8 cellular contexts compared by ENCODE assay signal in genomic region chr4:88007304-88008132, GRCh38. TPM values are rescaled to one million over a fixed set of nuclear protein-coding genes. Genes with fewer than 3 reads are reported as not detected.
DNase-seq lines count a peak whose midpoint lies in the region; ATAC-seq and TF ChIP-seq lines count a peak whose summit lies in the region.

Gene PKD2, plus strand, starts transcription at chr4:88007635. Its CDS starts 99 bp downstream, at chr4:88007734.

- peak within 1 kb of the TSS; percentile 83 for H3K4me3 ChIP-seq in ectodermal cell (ENCODE audit: insufficient read depth, low read depth, low read length)
- H3K4me3 ChIP-seq in lung: peak within 1 kb of the TSS; percentile 96

- DNase-seq in AG09319 (ENCODE audit: extremely low read depth, low read depth): peak; percentile 50
- DNase-seq in NCI-H526 treated with DMSO at 0.1 percent for 48 hours (lab: John Stamatoyannopoulos, UW): peak; percentile 11
- peak; percentile 82 for DNase-seq in activated CD4-positive, alpha-beta memory T cell treated with anti-CD3 and anti-CD28 coated beads, Interleukin-2, amount 10 ng/mL, durations not matched to agents 7 days and 5 days
- DNase-seq in lung (ENCODE audit: low spot score): peak; percentile 85
- peak; percentile 46 to 70 (median 70) for DNase-seq in stimulated activated CD4-positive, alpha-beta T cell treated with anti-CD3 and anti-CD28 coated beads, TNF-alpha, amount 100 ng/mL, for 4 hours (ENCODE audit: low read depth in 3 of 3)

- peak within 1 kb of the TSS; percentile 91 for H3K4me3 Mint-ChIP-seq in activated CD4-positive, alpha-beta memory T cell treated with anti-CD3 and anti-CD28 coated beads, Interleukin-2, amount 10 ng/mL, durations not matched to agents 7 days and 5 days

- CTCF ChIA-PET in activated CD4-positive, alpha-beta memory T cell treated with anti-CD3 and anti-CD28 coated beads, Interleukin-2, amount 10 ng/mL, durations not matched to agents 7 days and 5 days (lab: Charles Lee): interaction anchor here (1.3 to 1.7 kb wide), 3 partner anchors 21 to 204 kb away, joined by 3 to 5 read pairs (median 4); no protein-coding TSS in a partner anchor

- TF ChIP-seq CTCF in AG09319 (IDR thresholded peaks at IDR 0.05; ENCODE audit: low read depth, low read length) (no peak), lung (IDR thresholded peaks at IDR 0.05; ENCODE audit: control extremely low read depth, extremely low read depth) (no peak)

- H3K9me3 ChIP-seq in ectodermal cell (ENCODE audit: control insufficient read depth, low read length) (no peaks in the 10 kb centered on the region), lung (ENCODE audit: control insufficient read depth in 2 of 2, insufficient read depth in 1 of 2, low read length in 1 of 2) (no peaks in the 10 kb centered on the region)

- H3K4me1 ChIP-seq in ectodermal cell (ENCODE audit: control insufficient read depth, insufficient read depth, low read length) (peaks cover 16% of the 10 kb centered on the region), lung (ENCODE audit: control insufficient read depth in 2 of 2, insufficient read depth in 2 of 2, low read length in 2 of 2) (peaks cover 0 to 5% of the 10 kb centered on the region in 2 donors)

- POLR2A ChIA-PET in activated CD4-positive, alpha-beta memory T cell treated with anti-CD3 and anti-CD28 coated beads, Interleukin-2, amount 10 ng/mL, durations not matched to agents 7 days and 5 days (lab: Charles Lee): interaction anchor here (0.7 to 1.5 kb wide), 3 partner anchors 25 to 508 kb away, joined by 3 to 4 read pairs (median 3); partner anchors contain the start of gene HERC5

- WGBS in ectodermal cell, 2 experiments: 0 to 1% methylated on average over 116 to 117 of the region's 117 CpGs
- 1% methylated on average over 87 to 117 of the region's 117 CpGs for WGBS in lung, 2 donors

- no peak within 1 kb of the TSS for H3K27ac ChIP-seq in ectodermal cell (ENCODE audit: insufficient read depth, low read depth, low read length, poor library complexity, severe bottlenecking)
- peak within 1 kb of the TSS; percentile 84 to 89 for H3K27ac ChIP-seq in lung (ENCODE audit: low read depth in 1 of 2, low read length in 1 of 2)

- H3K9me3 Mint-ChIP-seq in activated CD4-positive, alpha-beta memory T cell treated with anti-CD3 and anti-CD28 coated beads, Interleukin-2, amount 10 ng/mL, durations not matched to agents 7 days and 5 days: no peaks in the 10 kb centered on the region

- H3K36me3 Mint-ChIP-seq in activated CD4-positive, alpha-beta memory T cell treated with anti-CD3 and anti-CD28 coated beads, Interleukin-2, amount 10 ng/mL, durations not matched to agents 7 days and 5 days (ENCODE audit: low read depth): peaks cover 12% of the 10 kb centered on the region

- H3K27ac Mint-ChIP-seq in activated CD4-positive, alpha-beta memory T cell treated with anti-CD3 and anti-CD28 coated beads, Interleukin-2, amount 10 ng/mL, durations not matched to agents 7 days and 5 days: peak within 1 kb of the TSS; percentile 61

- peaks cover 18% of the 10 kb centered on the region for H3K27me3 Mint-ChIP-seq in activated CD4-positive, alpha-beta memory T cell treated with anti-CD3 and anti-CD28 coated beads, Interleukin-2, amount 10 ng/mL, durations not matched to agents 7 days and 5 days

- ATAC-seq in GM18868 (IDR thresholded peaks at IDR 0.05; ENCODE audit: unreplicated experiment): peak; percentile 88
- ATAC-seq in HG03097 (IDR thresholded peaks at IDR 0.05; ENCODE audit: low FRiP score, unreplicated experiment): peak; percentile 83
- ATAC-seq in lung (ENCODE audit: insufficient read depth, low FRiP score): peak; percentile 94

- H3K36me3 ChIP-seq in ectodermal cell (ENCODE audit: control insufficient read depth, insufficient read depth, low read length): no peaks in the 10 kb centered on the region
- H3K36me3 ChIP-seq in lung (ENCODE audit: control insufficient read depth in 2 of 2, insufficient read depth in 2 of 2, low read length in 2 of 2): no peaks in the 10 kb centered on the region

- H3K4me1 Mint-ChIP-seq in activated CD4-positive, alpha-beta memory T cell treated with anti-CD3 and anti-CD28 coated beads, Interleukin-2, amount 10 ng/mL, durations not matched to agents 7 days and 5 days: peaks cover 32% of the 10 kb centered on the region

- H3K27me3 ChIP-seq in ectodermal cell (ENCODE audit: control insufficient read depth, insufficient read depth, low read length, poor library complexity, severe bottlenecking) (peaks cover 21% of the 10 kb centered on the region), lung (ENCODE audit: control insufficient read depth, insufficient read depth) (no peaks in the 10 kb centered on the region)

RNA-seq across cellular contexts. Expression of gene PKD2, which starts in this region (rescaled TPM):
- 10 to 100 TPM in 1 of 2 experiments, 1 to 10 TPM in 1; 9.1 to 10.4 TPM for total RNA-seq in activated CD4-positive, alpha-beta memory T cell treated with anti-CD3 and anti-CD28 coated beads, Interleukin-2, amount 10 ng/mL, durations not matched to agents 7 days and 5 days
- 30.8 TPM for polyA plus RNA-seq in ectodermal cell (2013, experiment 1 of 4)
- 38.8 TPM for polyA plus RNA-seq in ectodermal cell (2013, experiment 2 of 4)
- polyA plus RNA-seq in ectodermal cell (2013, experiment 3 of 4): 24.0 TPM
- polyA plus RNA-seq in ectodermal cell (2013, experiment 4 of 4): 26.9 TPM
- 10 to 100 TPM; 24.4 to 71.2 TPM for total RNA-seq in lung
- 1 to 10 TPM; 8.5 to 9.8 TPM for polyA plus RNA-seq in lung

Comparison
In these comparisons a context has a peak if more than half of its experiments do, and no peak if none do; other contexts are left out.
1. DNase-seq: peak in every context shown above with its lines; median percentile 85 in lung; 82 in activated CD4-positive, alpha-beta memory T cell treated with anti-CD3 and anti-CD28 coated beads, Interleukin-2, amount 10 ng/mL, durations not matched to agents 7 days and 5 days; 70 in stimulated activated CD4-positive, alpha-beta T cell treated with anti-CD3 and anti-CD28 coated beads, TNF-alpha, amount 100 ng/mL, for 4 hours; 50 in AG09319; 11 in NCI-H526 treated with DMSO at 0.1 percent for 48 hours.